ENCODE assay signal across 11 cellular contexts in the genomic region with DNA sequence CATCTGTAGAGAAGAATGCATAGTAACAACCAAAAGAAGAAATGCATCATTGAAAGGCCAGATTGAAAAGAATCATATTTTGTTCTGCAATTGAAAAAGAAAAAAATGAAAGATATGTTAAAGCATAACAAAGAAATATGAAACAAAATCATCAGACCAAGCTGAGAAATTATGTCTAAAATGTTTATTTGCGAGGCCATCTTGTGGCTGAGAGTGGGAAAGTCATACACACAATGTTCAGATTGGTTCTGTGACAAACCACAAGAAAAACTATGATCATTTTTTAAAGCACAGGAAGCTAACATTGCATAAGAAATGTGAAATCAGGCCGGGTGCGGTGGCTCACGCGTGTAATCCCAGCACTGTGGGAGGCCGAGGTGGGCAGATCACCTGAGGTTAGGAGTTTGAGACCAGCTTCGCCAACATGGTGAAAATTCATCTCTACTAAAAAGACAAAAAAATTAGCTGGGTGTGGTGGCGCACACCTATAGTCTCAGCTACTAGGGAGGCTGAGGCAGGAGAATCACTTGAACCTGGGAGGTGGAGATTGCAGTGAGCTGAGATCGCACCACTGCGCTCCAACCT. TPM values are rescaled to one million over a fixed set of nuclear protein-coding genes. Genes with fewer than 3 reads are reported as not detected.
DNase-seq lines count a peak whose midpoint lies in the region; ATAC-seq, FAIRE-seq and TF ChIP-seq lines count a peak whose summit lies in the region.
"Had no signal": no experiment of that assay in that cellular context is flagged by ENCODE, and none has a peak within 500 bp of the region (broad histone marks: within the 10 kb centered on the region; RNA-seq: fewer than 3 reads in every experiment).

No MANE protein-coding gene starts in this region.

- H4K20me1 ChIP-seq in PC-9 (ENCODE audit: insufficient read depth), result no peaks in the 10 kb centered on the region

- H3K79me2 ChIP-seq in PC-9 (ENCODE audit: low read depth), result no peaks in the 10 kb centered on the region

- CTCF ChIA-PET in PC-9 (lab: Charles Lee), result interaction anchor here (0.6 to 1.1 kb wide), 3 partner anchors 823 to 938 kb away, joined by 3 read pairs; no protein-coding TSS in a partner anchor

- WGBS in thyroid gland, 2 donors, result 66 to 75% methylated on average over 9 to 10 of the region's 10 CpGs

- no peaks in the 10 kb centered on the region for H3F3A ChIP-seq in PC-9 (ENCODE audit: insufficient read depth, low read depth)

- TF ChIP-seq POLR2A in thyroid gland (IDR thresholded peaks at IDR 0.05), result no peak

- H3K9me2 ChIP-seq in PC-9 (ENCODE audit: insufficient read depth), result no peaks in the 10 kb centered on the region

- no peak overlapping the region for H2AFZ ChIP-seq in PC-9

- FAIRE-seq in A204.1 (lab: Jason Lieb, UNC), result peak; percentile 19

- no peaks in the 10 kb centered on the region for H3K9me3 ChIP-seq in PC-9 (ENCODE audit: insufficient read depth, low read depth)
- no peaks in the 10 kb centered on the region for H3K9me3 ChIP-seq in thyroid gland

- H3K4me1 ChIP-seq in PC-9 (replicated peaks; ENCODE audit: insufficient read depth) (no peaks in the 10 kb centered on the region), thyroid gland (no peaks in the 10 kb centered on the region)

- no peak overlapping the region for H3K4me3 ChIP-seq in PC-9
- no peak overlapping the region for H3K4me3 ChIP-seq in fibroblast of pulmonary artery (replicated peaks; ENCODE audit: low read depth, low read length)
- no peak overlapping the region for H3K4me3 ChIP-seq in thyroid gland (replicated peaks in 1 of 3)

- TF ChIP-seq CTCF in GM10266 (IDR thresholded peaks at IDR 0.05; ENCODE audit: control insufficient read depth, insufficient read depth, low read depth, missing control alignments) (peak; percentile 27), PC-9 (conservative IDR thresholded peaks at IDR 0.05) (peak; percentile 68), fibroblast of pulmonary artery (IDR thresholded peaks at IDR 0.05; ENCODE audit: low read length, missing control alignments) (peak; percentile 62), thyroid gland (IDR thresholded peaks at IDR 0.05) (peak in 1 of 6 experiments; percentile 18)

- ATAC-seq in HG03175 (IDR thresholded peaks at IDR 0.05; ENCODE audit: unreplicated experiment), result no peak

- H3K36me3 ChIP-seq in PC-9 (ENCODE audit: low read depth) (no peaks in the 10 kb centered on the region), thyroid gland (no peaks in the 10 kb centered on the region)

- no TSS peak for BruUV-seq in PC-9 (replicated peaks; lab: Mats Ljungman, UMichigan)

- intact Hi-C loops in PC-9 (cut with micrococcal nuclease; ENCODE audit: unreplicated experiment) (no loop called here), thyroid gland (cut with DNase I) (no loop called here)

- POLR2A ChIA-PET in PC-9 (lab: Charles Lee; ENCODE audit: unreplicated experiment), result no interaction called here

- H3K27ac ChIP-seq in PC-9 (no peak overlapping the region), thyroid gland (no peak overlapping the region)

- DNase-seq in GM10266 (ENCODE audit: extremely low spot score), result no peak
- DNase-seq in PC-9, result no peak
- DNase-seq in fibroblast of pulmonary artery (ENCODE audit: low read depth), result peak; percentile 53
- DNase-seq in amygdala (lab: John Stamatoyannopoulos, UW), result no peak
- DNase-seq in thyroid gland, result no peak
- DNase-seq in NCI-H2081 treated with DMSO at 0.1 percent for 48 hours (lab: John Stamatoyannopoulos, UW), result no peak
- DNase-seq: activated naive CD4-positive, alpha-beta T cell treated with anti-CD3 and anti-CD28 coated beads, Interleukin-2, amount 10 ng/mL, durations not matched to agents 7 days and 5 days; NCI-H1436 treated with DMSO at 0.1 percent for 48 hours had no signal

- no peak overlapping the region for H3K4me2 ChIP-seq in PC-9

- H3K27me3 ChIP-seq in PC-9 (ENCODE audit: insufficient read depth, low read depth) (no peaks in the 10 kb centered on the region), thyroid gland (no peaks in the 10 kb centered on the region)

RNA-seq across cellular contexts. Expression of a gene that starts 36.6 kb away (rescaled TPM):
- total RNA-seq in PC-9 (2021), result not detected in 2 replicates
- not detected for total RNA-seq in thyroid gland
- total RNA-seq: urinary bladder had no signal
